In the genomic region with DNA sequence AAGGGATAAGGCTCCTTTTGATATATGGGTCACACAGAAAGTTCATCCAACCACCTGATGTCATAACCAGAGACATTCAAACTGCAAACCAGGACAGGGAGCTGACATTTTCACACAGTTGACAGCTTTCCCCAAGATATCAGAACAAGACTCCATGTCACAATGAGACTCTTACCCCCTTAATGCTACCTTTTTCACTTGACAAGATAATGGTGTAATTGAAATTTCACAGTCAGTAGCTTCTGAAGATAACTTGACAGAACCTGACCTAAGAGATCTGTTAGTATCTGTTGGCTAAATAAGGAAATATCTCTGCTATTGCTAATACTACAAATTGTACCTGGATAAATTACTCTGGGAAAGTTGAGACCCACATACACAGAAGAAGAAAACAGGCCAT, we compare ENCODE assay signal across 28 cellular contexts.
"Had no signal": no experiment of that assay in that cellular context is flagged by ENCODE, and none has a peak within 500 bp of the region (broad histone marks: within the 10 kb centered on the region; RNA-seq: fewer than 3 reads in every experiment).

No MANE protein-coding gene starts in this region.

- ATAC-seq: left colon; left lung; lower lobe of right lung; natural killer cell; right cardiac atrium; sciatic nerve; stimulated activated effector memory CD8-positive, alpha-beta T cell treated with anti-CD3 and anti-CD28 coated beads, Interleukin-12 subunit alpha, Interleukin-12 subunit beta, amount 100 ng/mL, for 72 hours; upper lobe of right lung had no signal

- DNase-seq: hippocampal formation; kidney glomerular epithelial cell; left colon; left lung; lower lobe of right lung; mammary epithelial cell; mesenchymal stem cell; naive B cell; natural killer cell; nephron progenitor cell; ovary; retina; right cardiac atrium; stimulated activated CD4-positive, alpha-beta T cell treated with anti-CD3 and anti-CD28 coated beads, Interleukin-12 subunit alpha, Interleukin-12 subunit beta, amount 100 ng/mL, for 4 hours; stimulated activated CD4-positive, alpha-beta T cell treated with anti-CD3 and anti-CD28 coated beads, Interleukin-15, amount 100 ng/mL, for 24 hours; stimulated activated CD4-positive, alpha-beta T cell treated with anti-CD3 and anti-CD28 coated beads, Interleukin-2, amount 100 ng/mL, for 24 hours; stimulated activated CD4-positive, alpha-beta T cell treated with anti-CD3 and anti-CD28 coated beads, Interleukin-4, amount 100 ng/mL, for 1 hour; stimulated activated naive CD4-positive, alpha-beta T cell; tibial artery; trophoblast cell; upper lobe of right lung had no signal

- H3K27me3 ChIP-seq: left lung, ovary, suprapubic skin, tibial artery, upper lobe of right lung had no signal

- H3K4me1 ChIP-seq: left lung, lower lobe of right lung, suprapubic skin, tibial artery, upper lobe of right lung had no signal

- H3K9me3 ChIP-seq: left lung, lower lobe of right lung, ovary, suprapubic skin, thoracic aorta, tibial artery, upper lobe of right lung had no signal

- FAIRE-seq: keratinocyte, urothelium cell line had no signal

- H3K36me3 ChIP-seq: left lung, lower lobe of right lung, ovary, suprapubic skin, thoracic aorta, tibial artery, upper lobe of right lung had no signal

- H3K4me3 ChIP-seq: left lung, lower lobe of right lung, ovary, skin epidermis, suprapubic skin, thoracic aorta, tibial artery, upper lobe of right lung had no signal

- H3K27ac ChIP-seq: left lung, lower lobe of right lung, ovary, skin epidermis, suprapubic skin, thoracic aorta, tibial artery, upper lobe of right lung had no signal
